In the genomic region with DNA sequence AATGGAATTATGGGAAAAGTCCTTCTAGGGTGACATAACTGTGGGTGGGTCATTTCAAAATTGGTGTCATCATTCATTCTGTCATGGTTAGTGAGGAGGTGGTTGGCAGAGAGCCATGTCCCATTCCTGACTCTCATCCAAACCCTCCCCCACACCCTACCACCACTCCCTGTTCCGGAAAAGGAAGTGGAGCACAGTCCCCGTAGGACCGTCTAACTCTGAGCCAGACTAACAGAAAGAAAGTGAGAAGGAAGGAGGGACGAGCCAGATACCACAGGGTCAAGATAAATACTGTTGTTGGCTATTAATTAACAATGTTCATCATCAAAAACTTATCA, we compare ENCODE assay signal across 12 cellular contexts. TPM values are rescaled to one million over a fixed set of nuclear protein-coding genes. Genes with fewer than 3 reads are reported as not detected.
DNase-seq lines count a peak whose midpoint lies in the region; TF ChIP-seq lines count a peak whose summit lies in the region.
"Had no signal": no experiment of that assay in that cellular context is flagged by ENCODE, and none has a peak within 500 bp of the region (broad histone marks: within the 10 kb centered on the region; RNA-seq: fewer than 3 reads in every experiment).

No MANE protein-coding gene starts in this region.

- H3K27ac Mint-ChIP-seq in MCF 10A (ENCODE audit: low read depth, unreplicated experiment): peak overlapping the region; percentile 39

- intact Hi-C loops in MCF 10A (cut with micrococcal nuclease) (no loop called here), breast epithelium (cut with DNase I; ENCODE audit: low total_unique reads) (no loop called here)

- no TSS peak for BruUV-seq in MCF 10A (replicated peaks; lab: Mats Ljungman, UMichigan)

- CTCF ChIA-PET in MCF 10A (lab: Yijun Ruan, JAX): interaction anchor here (2.5 kb wide), 1 partner anchor 25 kb away, joined by 25 read pairs; no protein-coding TSS in a partner anchor

- H3K27ac ChIP-seq in breast epithelium: no peak overlapping the region

- TF ChIP-seq CTCF in MCF 10A (IDR thresholded peaks at IDR 0.05; ENCODE audit: unreplicated experiment): no peak
- TF ChIP-seq CTCF in breast epithelium (IDR thresholded peaks at IDR 0.05): no peak

- H3K9ac ChIP-seq in adipocyte (ENCODE audit: low read length): no peak overlapping the region

- H3K9me3 Mint-ChIP-seq in MCF 10A (ENCODE audit: unreplicated experiment): no peaks in the 10 kb centered on the region

- no peaks in the 10 kb centered on the region for H3K27me3 ChIP-seq in breast epithelium
- no peaks in the 10 kb centered on the region for H3K27me3 ChIP-seq in adipocyte (replicated peaks; ENCODE audit: control insufficient read depth, insufficient read depth, low read length)

- peaks cover 26% of the 10 kb centered on the region for H3K4me1 Mint-ChIP-seq in MCF 10A (ENCODE audit: insufficient read depth, unreplicated experiment)

- H3K36me3 Mint-ChIP-seq in MCF 10A (ENCODE audit: insufficient read depth, unreplicated experiment): no peaks in the 10 kb centered on the region

- H3K9me3 ChIP-seq in breast epithelium: no peaks in the 10 kb centered on the region
- no peaks in the 10 kb centered on the region for H3K9me3 ChIP-seq in adipocyte (ENCODE audit: control insufficient read depth, low read length)

- no peaks in the 10 kb centered on the region for H3K27me3 Mint-ChIP-seq in MCF 10A (ENCODE audit: insufficient read depth, unreplicated experiment)

- H3K4me1 ChIP-seq in breast epithelium: peaks cover 0 to 4% of the 10 kb centered on the region in 2 donors
- H3K4me1 ChIP-seq in adipocyte (ENCODE audit: control insufficient read depth, insufficient read depth, low read length): peaks cover 24% of the 10 kb centered on the region

- peak; percentile 90 for DNase-seq in MCF 10A (ENCODE audit: unreplicated experiment)
- DNase-seq in breast epithelium (ENCODE audit: low spot score in 2 of 2): no peak
- DNase-seq in adipocyte (ENCODE audit: low read depth): no peak
- DNase-seq in hepatic stellate cell (ENCODE audit: low spot score): peak; percentile 49
- DNase-seq in NK-92 (lab: John Stamatoyannopoulos, UW; ENCODE audit: unreplicated experiment): no peak
- DNase-seq in activated CD4-positive, CD25-positive, alpha-beta regulatory T cell treated with anti-CD3 and anti-CD28 coated beads, Interleukin-2, amount 50 U/mL, for 72 hours: no peak
- DNase-seq in OCI-M2 (lab: John Stamatoyannopoulos, UW; ENCODE audit: unreplicated experiment): no peak
- no peak for DNase-seq in DMS153 treated with DMSO at 0.1 percent for 48 hours (lab: John Stamatoyannopoulos, UW; ENCODE audit: unreplicated experiment)
- DNase-seq: AML-193, caudate nucleus, KG1 had no signal

- H3K4me3 ChIP-seq in breast epithelium: no peak overlapping the region
- peak overlapping the region; percentile 44 for H3K4me3 ChIP-seq in adipocyte (ENCODE audit: low read length)

- peak overlapping the region; percentile 17 for H3K4me3 Mint-ChIP-seq in MCF 10A (ENCODE audit: unreplicated experiment)

- H3K36me3 ChIP-seq in breast epithelium (no peaks in the 10 kb centered on the region), adipocyte (ENCODE audit: control insufficient read depth, insufficient read depth, low read length, severe bottlenecking) (no peaks in the 10 kb centered on the region)

- TF ChIP-seq POLR2A in breast epithelium (IDR thresholded peaks at IDR 0.05): no peak

- POLR2A ChIA-PET in MCF 10A (lab: Yijun Ruan, JAX): interaction anchor here (1.4 to 3.9 kb wide), 2 partner anchors 54 to 95 kb away, joined by 4 to 17 read pairs; partner anchors contain the start of gene POLR1H

RNA-seq across cellular contexts. Expression of gene TRIM10, which starts 4.8 kb away (rescaled TPM):
- not detected in 2 replicates for total RNA-seq in MCF 10A (2022)
- total RNA-seq in breast epithelium: not detected
- total RNA-seq: H1 had no signal

RNA-seq across cellular contexts. Expression of gene TRIM15, which starts 7.1 kb away (rescaled TPM):
- 0.79 TPM in 1 of 2 replicates, not detected in the other for total RNA-seq in MCF 10A (2022)
- under 1 TPM in 1 of 3 donors, not detected in 2; 0.33 TPM for total RNA-seq in breast epithelium

RNA-seq across cellular contexts. Expression of gene TRIM40, which starts 20.3 kb away (rescaled TPM):
- total RNA-seq in MCF 10A (2022) (not detected in 2 replicates), breast epithelium (under 1 TPM in 1 of 3 donors, not detected in 2; 0.33 TPM)
- total RNA-seq: H1 had no signal

RNA-seq across cellular contexts. Expression of gene TRIM31, which starts 43.3 kb away (rescaled TPM):
- total RNA-seq in MCF 10A (2022) (not detected in 2 replicates), breast epithelium (1 to 10 TPM in 1 of 3 donors, not detected in 2; 3.3 TPM)
- total RNA-seq: H1 had no signal

RNA-seq across cellular contexts. Expression of gene TRIM26, which starts 57.0 kb away (rescaled TPM):
- 48.6 and 60.6 TPM in 2 replicates for total RNA-seq in MCF 10A (2022)
- total RNA-seq in breast epithelium: 10 to 100 TPM; 31.7 to 66.2 (median 47.5) TPM

Comparison
In these comparisons a context has a peak if more than half of its experiments do, and no peak if none do; other contexts are left out.
1. DNase-seq: peak in MCF 10A (single experiment) and hepatic stellate cell (single experiment); none in breast epithelium (0 of 2), adipocyte (single experiment), NK-92 (single experiment), activated CD4-positive, CD25-positive, alpha-beta regulatory T cell treated with anti-CD3 and anti-CD28 coated beads, Interleukin-2, amount 50 U/mL, for 72 hours (single experiment), OCI-M2 (single experiment) and DMS153 treated with DMSO at 0.1 percent for 48 hours (single experiment).